Comparison of ENCODE assay signal across 7 cellular contexts in genomic region chr2:238203973-238204683, GRCh38. TPM values are rescaled to one million over a fixed set of nuclear protein-coding genes. Genes with fewer than 3 reads are reported as not detected.
DNase-seq lines count a peak whose midpoint lies in the region; ATAC-seq and TF ChIP-seq lines count a peak whose summit lies in the region.

No MANE protein-coding gene starts in this region.

- DNase-seq in adrenal gland (no peak), left lobe of liver (ENCODE audit: low spot score) (no peak), tibial nerve (ENCODE audit: low spot score in 2 of 2) (no peak), GM03348 (ENCODE audit: low spot score) (no peak)
- no peak for DNase-seq in activated effector memory CD4-positive, alpha-beta T cell treated with anti-CD3 and anti-CD28 coated beads, Interleukin-2, amount 50 U/mL, for 16 hours

- peak overlapping the region; percentile 78; the same call in 1 of the 2 replicates for H3K27ac ChIP-seq in HUES6 (ENCODE audit: low read depth, low read length)
- H3K27ac ChIP-seq in adrenal gland = peak overlapping the region in 4 of 5 donors; percentile 50 to 99 (median 70)
- H3K27ac ChIP-seq in tibial nerve = peak overlapping the region; percentile 61 to 93 (median 90)

- TF ChIP-seq EP300 in tibial nerve (IDR thresholded peaks at IDR 0.05) = no peak

- TF ChIP-seq CTCF in adrenal gland (IDR thresholded peaks at IDR 0.05) (no peak), tibial nerve (IDR thresholded peaks at IDR 0.05) (no peak)

- peak overlapping the region; percentile 75 for H3K4me3 ChIP-seq in HUES6 (ENCODE audit: low read depth, low read length)
- peak overlapping the region in 1 of 4 donors; percentile 100 for H3K4me3 ChIP-seq in adrenal gland
- H3K4me3 ChIP-seq in tibial nerve = peak overlapping the region; percentile 32 to 88 (median 74)

- TF ChIP-seq POLR2A in adrenal gland (IDR thresholded peaks at IDR 0.05) = no peak
- no peak for TF ChIP-seq POLR2A in tibial nerve (IDR thresholded peaks at IDR 0.05)

- H3K9me3 ChIP-seq in HUES6 (ENCODE audit: control insufficient read depth, insufficient read depth, low read depth, low read length) (peaks cover 4% of the 10 kb centered on the region; the same call in 1 of the 2 replicates), adrenal gland (replicated peaks in 1 of 3) (no peaks in the 10 kb centered on the region), tibial nerve (no peaks in the 10 kb centered on the region)

- peaks cover 17% of the 10 kb centered on the region; the same call in 1 of the 2 replicates for H3K27me3 ChIP-seq in HUES6 (ENCODE audit: control insufficient read depth, insufficient read depth, low read length)
- no peaks in the 10 kb centered on the region for H3K27me3 ChIP-seq in adrenal gland
- no peaks in the 10 kb centered on the region for H3K27me3 ChIP-seq in tibial nerve

- 56 to 63% (median 61%) methylated on average over 17 to 18 of the region's 18 CpGs for WGBS in adrenal gland, 4 donors
- 59% methylated on average over 18 of the region's 18 CpGs for WGBS in tibial nerve, 2 donors

- H3K36me3 ChIP-seq in HUES6 (ENCODE audit: control insufficient read depth, insufficient read depth, low read length) (no peaks in the 10 kb centered on the region), adrenal gland (replicated peaks in 1 of 2) (no peaks in the 10 kb centered on the region), tibial nerve (no peaks in the 10 kb centered on the region)

- H3K9ac ChIP-seq in HUES6 (ENCODE audit: low read length) = peak overlapping the region; percentile 73

- ATAC-seq in GM19438 (IDR thresholded peaks at IDR 0.05; ENCODE audit: low read depth, unreplicated experiment) (peak; percentile 22), left lobe of liver (peak; percentile 23)

- intact Hi-C loops in adrenal gland (cut with DNase I) = no loop called here

- peaks cover 8% of the 10 kb centered on the region; the same call in 1 of the 2 replicates for H3K4me1 ChIP-seq in HUES6 (ENCODE audit: control insufficient read depth, insufficient read depth, low read length)
- H3K4me1 ChIP-seq in adrenal gland (replicated peaks in 1 of 2) = peaks cover 21 to 32% of the 10 kb centered on the region in 2 donors
- peaks cover 0 to 39% (median 26%) of the 10 kb centered on the region in 4 donors for H3K4me1 ChIP-seq in tibial nerve

RNA-seq across cellular contexts. Expression of gene ILKAP, which starts 0.6 kb away (rescaled TPM):
- 10 to 100 TPM; 12.3 to 37.3 (median 26.1) TPM for total RNA-seq in adrenal gland
- 100 to 1,000 TPM in 2 of 3 donors, 10 to 100 TPM in 1; 17.8 to 131 (median 110) TPM for polyA plus RNA-seq in adrenal gland
- 20.1 TPM for total RNA-seq in left lobe of liver
- total RNA-seq in tibial nerve = 10 to 100 TPM; 40.8 to 53.1 (median 47.9) TPM

RNA-seq across cellular contexts. Expression of gene HES6, which starts 35.7 kb away (rescaled TPM):
- total RNA-seq in adrenal gland (10 to 100 TPM in 6 of 8 donors, 1 to 10 TPM in 2; 7.5 to 21.6 (median 13.3) TPM), left lobe of liver (5.3 TPM), tibial nerve (10 to 100 TPM in 2 of 4 donors, 1 to 10 TPM in 2; 4.4 to 18.6 (median 12.4) TPM)
- 1 to 10 TPM; 4.3 to 9.2 (median 7.4) TPM for polyA plus RNA-seq in adrenal gland

RNA-seq across cellular contexts. Expression of gene ERFE, which starts 45.4 kb away (rescaled TPM):
- total RNA-seq in adrenal gland = under 1 TPM in 1 of 8 donors, not detected in 7; 0.36 TPM
- under 1 TPM in 1 of 3 donors, not detected in 2; 0.10 TPM for polyA plus RNA-seq in adrenal gland
- total RNA-seq in left lobe of liver = not detected
- not detected for total RNA-seq in tibial nerve
